8 cellular contexts compared by ENCODE assay signal in genomic region chr19:17125728-17126677, GRCh38. TPM values are rescaled to one million over a fixed set of nuclear protein-coding genes. Genes with fewer than 3 reads are reported as not detected.
DNase-seq lines count a peak whose midpoint lies in the region; ATAC-seq and TF ChIP-seq lines count a peak whose summit lies in the region.

No MANE protein-coding gene starts in this region.

- intact Hi-C loops in esophagus squamous epithelium (cut with DNase I): no loop called here

- peaks cover 83% of the 10 kb centered on the region for H3K4me1 ChIP-seq in DOHH2 (ENCODE audit: control insufficient read depth, low read length)
- peaks cover 0 to 39% (median 0%) of the 10 kb centered on the region in 3 donors for H3K4me1 ChIP-seq in esophagus squamous epithelium
- H3K4me1 ChIP-seq in parathyroid adenoma: no peaks in the 10 kb centered on the region
- H3K4me1 ChIP-seq in tibial nerve: peaks cover 0 to 25% (median 21%) of the 10 kb centered on the region in 4 donors

- no peaks in the 10 kb centered on the region for H3K9me2 ChIP-seq in DOHH2 (replicated peaks; ENCODE audit: control insufficient read depth, low read length)

- H3K27me3 ChIP-seq in DOHH2 (ENCODE audit: control insufficient read depth, low read length) (no peaks in the 10 kb centered on the region), esophagus squamous epithelium (no peaks in the 10 kb centered on the region), parathyroid adenoma (ENCODE audit: control insufficient read depth, insufficient read depth, low read length) (no peaks in the 10 kb centered on the region), tibial nerve (no peaks in the 10 kb centered on the region)

- no peak overlapping the region for H3K9ac ChIP-seq in parathyroid adenoma

- WGBS in esophagus squamous epithelium, 2 donors: 49 to 61% methylated on average over 20 to 22 of the region's 23 CpGs
- WGBS in tibial nerve, 2 donors: 19 to 27% methylated on average over 23 of the region's 23 CpGs

- no peak overlapping the region for H2AFZ ChIP-seq in parathyroid adenoma

- H3K9me3 ChIP-seq in DOHH2 (ENCODE audit: control insufficient read depth, insufficient read depth, low read length) (no peaks in the 10 kb centered on the region), esophagus squamous epithelium (no peaks in the 10 kb centered on the region), parathyroid adenoma (ENCODE audit: control insufficient read depth, low read length) (no peaks in the 10 kb centered on the region), tibial nerve (peaks cover 0 to 9% (median 0%) of the 10 kb centered on the region in 4 donors)

- TF ChIP-seq EP300 in tibial nerve (IDR thresholded peaks at IDR 0.05): peak in 1 of 2 donors; percentile 50

- DNase-seq in NB4 (ENCODE audit: low read depth): peak; percentile 91
- DNase-seq in activated CD8-positive, alpha-beta memory T cell treated with anti-CD3 and anti-CD28 coated beads, Interleukin-2, amount 50 U/mL, for 1 hour (ENCODE audit: extremely low read depth): peak; percentile 50
- no peak for DNase-seq in esophagus squamous epithelium (lab: John Stamatoyannopoulos, UW)
- peak in 1 of 2 donors; percentile 58 for DNase-seq in tibial nerve (ENCODE audit: low spot score in 2 of 2)
- DNase-seq in NCI-H146 (lab: John Stamatoyannopoulos, UW): no peak

- no peaks in the 10 kb centered on the region for H4K20me1 ChIP-seq in DOHH2 (ENCODE audit: control insufficient read depth, insufficient read depth, low read depth, low read length)

- TF ChIP-seq POLR2A in NB4 (IDR thresholded peaks at IDR 0.05; ENCODE audit: extremely low read depth, insufficient read length) (peak; percentile 33), esophagus squamous epithelium (IDR thresholded peaks at IDR 0.05) (peak in 1 of 4 donors; percentile 49), tibial nerve (IDR thresholded peaks at IDR 0.05) (peak in 1 of 2 donors; percentile 6)

- H3K27ac ChIP-seq in DOHH2 (ENCODE audit: low read depth, low read length) (peak overlapping the region; percentile 95), esophagus squamous epithelium (peak overlapping the region; percentile 69 to 87 (median 78)), parathyroid adenoma (peak overlapping the region; percentile 11), tibial nerve (peak overlapping the region; percentile 36 to 91 (median 84))

- H3F3A ChIP-seq in DOHH2 (ENCODE audit: control insufficient read depth, insufficient read depth): peaks cover 25% of the 10 kb centered on the region

- peak overlapping the region; percentile 99 for H3K4me2 ChIP-seq in DOHH2 (ENCODE audit: low read length)
- no peak overlapping the region for H3K4me2 ChIP-seq in parathyroid adenoma (ENCODE audit: low read length)

- H3K36me3 ChIP-seq in DOHH2 (ENCODE audit: control insufficient read depth, low read length) (peaks cover 19% of the 10 kb centered on the region), esophagus squamous epithelium (peaks cover 0 to 34% (median 0%) of the 10 kb centered on the region in 3 donors), parathyroid adenoma (ENCODE audit: control insufficient read depth, insufficient read depth, low read length) (no peaks in the 10 kb centered on the region), tibial nerve (peaks cover 0 to 30% (median 0%) of the 10 kb centered on the region in 3 donors)

- peak; percentile 50 for ATAC-seq in GM21619 (IDR thresholded peaks at IDR 0.05; ENCODE audit: unreplicated experiment)

- TF ChIP-seq CTCF in DOHH2 (IDR thresholded peaks at IDR 0.05; ENCODE audit: low read depth, low read length, poor library complexity, severe bottlenecking) (peak; percentile 17), NB4 (IDR thresholded peaks at IDR 0.05; ENCODE audit: low read depth, low read length) (no peak), esophagus squamous epithelium (IDR thresholded peaks at IDR 0.05) (no peak), parathyroid adenoma (IDR thresholded peaks at IDR 0.05) (no peak), tibial nerve (IDR thresholded peaks at IDR 0.05) (no peak)

- H3K79me2 ChIP-seq in DOHH2 (ENCODE audit: control insufficient read depth, low read length) (peaks cover 71% of the 10 kb centered on the region), parathyroid adenoma (no peaks in the 10 kb centered on the region)

- peak overlapping the region; percentile 71 for H3K4me3 ChIP-seq in DOHH2 (ENCODE audit: low read length)
- peak overlapping the region; percentile 37 for H3K4me3 ChIP-seq in NB4 (ENCODE audit: low read depth, low read length)
- peak overlapping the region in 1 of 4 donors; percentile 41 for H3K4me3 ChIP-seq in esophagus squamous epithelium
- no peak overlapping the region for H3K4me3 ChIP-seq in parathyroid adenoma (ENCODE audit: low read depth, low read length)
- H3K4me3 ChIP-seq in tibial nerve: peak overlapping the region in 2 of 4 donors; percentile 4 to 7

RNA-seq across cellular contexts. Expression of gene MYO9B, which starts 50.4 kb away (rescaled TPM):
- total RNA-seq in esophagus squamous epithelium (10 to 100 TPM; 25.5 to 60.5 (median 39.5) TPM), tibial nerve (100 to 1,000 TPM in 3 of 4 donors, 10 to 100 TPM in 1; 61.7 to 201 (median 115) TPM)

RNA-seq across cellular contexts. Expression of gene HAUS8, which starts 50.8 kb away (rescaled TPM):
- 1 to 10 TPM; 3.0 to 5.8 (median 3.2) TPM for total RNA-seq in esophagus squamous epithelium
- 10 to 100 TPM in 1 of 4 donors, 1 to 10 TPM in 3; 2.6 to 11.6 (median 4.3) TPM for total RNA-seq in tibial nerve

Comparison
In these comparisons a context has a peak if more than half of its experiments do, and no peak if none do; other contexts are left out.
1. H3K27ac ChIP-seq: peak in every context shown above with its lines; median percentile 95 in DOHH2; 84 in tibial nerve; 78 in esophagus squamous epithelium; 11 in parathyroid adenoma.
2. DNase-seq: peak in NB4 (single experiment) and activated CD8-positive, alpha-beta memory T cell treated with anti-CD3 and anti-CD28 coated beads, Interleukin-2, amount 50 U/mL, for 1 hour (single experiment); none in esophagus squamous epithelium (single experiment) and NCI-H146 (single experiment).